Comparison of ENCODE assay signal across 8 cellular contexts in the genomic region with DNA sequence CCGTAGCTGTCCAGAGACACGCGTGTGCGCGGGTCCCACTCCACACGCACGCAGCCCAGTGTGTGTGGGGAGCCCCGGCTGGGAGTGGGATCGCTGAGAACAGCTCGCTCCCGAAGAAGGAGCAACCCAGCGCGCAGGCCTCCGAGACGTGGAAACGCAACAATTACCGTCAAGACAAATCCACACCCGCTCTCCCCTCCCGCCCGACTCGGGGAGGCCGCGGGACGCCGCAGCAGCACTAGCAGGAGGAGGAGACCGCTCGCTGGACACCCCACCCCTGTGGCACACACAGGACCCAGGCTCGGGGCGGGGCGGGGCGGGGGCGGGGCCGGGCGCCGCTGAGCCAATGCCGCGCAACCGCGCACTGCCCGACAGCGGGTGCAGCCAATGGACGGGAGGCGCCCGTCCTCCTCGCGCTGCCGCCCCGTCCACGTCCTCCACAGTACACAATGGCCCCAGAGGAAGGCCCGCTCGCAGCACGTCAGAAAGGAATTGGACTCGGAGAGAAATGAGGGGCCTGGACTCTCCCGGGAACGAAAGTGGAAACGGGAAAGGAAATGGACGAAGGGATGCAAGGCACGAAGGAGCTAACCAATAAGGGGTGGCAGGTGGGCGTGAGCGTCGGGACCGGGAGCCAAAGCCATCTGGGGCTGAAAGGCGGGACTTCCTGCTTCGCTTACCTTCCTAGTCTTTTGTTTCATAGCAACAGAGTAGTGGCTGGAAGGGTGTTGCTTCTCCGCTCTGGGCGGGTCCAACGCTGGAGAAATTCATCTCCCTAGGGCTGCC. TPM values are rescaled to one million over a fixed set of nuclear protein-coding genes. Genes with fewer than 3 reads are reported as not detected.
A peak's percentile ranks its signal among the peaks of the same experiment; 100 is the strongest.
DNase-seq lines count a peak whose midpoint lies in the region; ATAC-seq lines count a peak whose summit lies in the region.

Gene CBLB, minus strand, starts transcription at position 268 of the 786 bp plus-strand sequence. CDS start 1,435 bp downstream, outside the sequence.

- peak; percentile 99 for DNase-seq in DMS 273 (lab: John Stamatoyannopoulos, UW; ENCODE audit: unreplicated experiment)
- DNase-seq in OCI-M2 (lab: John Stamatoyannopoulos, UW; ENCODE audit: unreplicated experiment), result peak; percentile 80
- peak; percentile 65 for DNase-seq in activated T-cell treated with anti-CD3 and anti-CD28 coated beads for 4 hours
- peak; percentile 85 for DNase-seq in epidermal melanocyte (ENCODE audit: insufficient read length, low spot score)
- DNase-seq in middle frontal gyrus (ENCODE audit: extremely low spot score, low spot score), result peak; percentile 91
- peak; percentile 71 to 74 for DNase-seq in stimulated activated CD8-positive, alpha-beta memory T cell treated with anti-CD3 and anti-CD28 coated beads, Interleukin-2, amount 100 ng/mL, for 48 hours (ENCODE audit: low read depth in 2 of 2)

- peaks cover 27 to 37% (median 32%) of the 10 kb centered on the region in 3 donors for H3K4me1 Mint-ChIP-seq in IgD-negative memory B cell

- H3K4me3 Mint-ChIP-seq in IgD-negative memory B cell, result peak within 1 kb of the TSS; percentile 97 to 100 (median 98)

- ATAC-seq in GM21529 (IDR thresholded peaks at IDR 0.05; ENCODE audit: unreplicated experiment), result peak; percentile 83

- H3K9me3 Mint-ChIP-seq in IgD-negative memory B cell, result no peaks in the 10 kb centered on the region

- H3K27me3 Mint-ChIP-seq in IgD-negative memory B cell, result no peaks in the 10 kb centered on the region

- H3K27ac Mint-ChIP-seq in IgD-negative memory B cell, result peak within 1 kb of the TSS; percentile 88 to 99 (median 96)

- H3K36me3 Mint-ChIP-seq in IgD-negative memory B cell, result peaks cover 3% of the 10 kb centered on the region

RNA-seq across cellular contexts. Expression of gene CBLB, which starts in this region (rescaled TPM):
- polyA plus RNA-seq in IgD-negative memory B cell, result 16.0 TPM

Comparison
In these comparisons a context has a peak if more than half of its experiments do, and no peak if none do; other contexts are left out.
1. Peak in every context shown above with its lines: DNase-seq and ATAC-seq.